Comparison of ENCODE assay signal across 8 cellular contexts in genomic region chr11:74634537-74634936, GRCh38. TPM values are rescaled to one million over a fixed set of nuclear protein-coding genes. Genes with fewer than 3 reads are reported as not detected.
DNase-seq lines count a peak whose midpoint lies in the region; ATAC-seq, FAIRE-seq and TF ChIP-seq lines count a peak whose summit lies in the region.

No MANE protein-coding gene starts in this region.

- no peaks in the 10 kb centered on the region for H3K27me3 ChIP-seq in bronchial epithelial cell (ENCODE audit: control insufficient read depth, insufficient read depth, low read length)

- H3K36me3 ChIP-seq in bronchial epithelial cell (ENCODE audit: control insufficient read depth, insufficient read depth, low read length), result peaks cover 2% of the 10 kb centered on the region

- peaks cover 69% of the 10 kb centered on the region for H3K36me3 Mint-ChIP-seq in activated CD8-positive, alpha-beta T cell treated with anti-CD3 and anti-CD28 coated beads, Interleukin-2, amount 10 ng/mL, durations not matched to agents 7 days and 5 days (ENCODE audit: low read depth)

- H3K9me3 Mint-ChIP-seq in activated CD8-positive, alpha-beta T cell treated with anti-CD3 and anti-CD28 coated beads, Interleukin-2, amount 10 ng/mL, durations not matched to agents 7 days and 5 days (ENCODE audit: insufficient read depth), result no peaks in the 10 kb centered on the region

- CTCF ChIA-PET in activated CD8-positive, alpha-beta T cell treated with anti-CD3 and anti-CD28 coated beads, Interleukin-2, amount 10 ng/mL, durations not matched to agents 7 days and 5 days (lab: Charles Lee), result no interaction called here

- TF ChIP-seq CTCF in bronchial epithelial cell (IDR thresholded peaks at IDR 0.05; ENCODE audit: insufficient read depth, low read length, severe bottlenecking), result peak; percentile 36
- no peak for TF ChIP-seq CTCF in lower leg skin (IDR thresholded peaks at IDR 0.05)

- DNase-seq in COLO829 (ENCODE audit: low spot score), result peak; percentile 53
- DNase-seq in LoVo (ENCODE audit: low spot score), result peak; percentile 57
- DNase-seq in bronchial epithelial cell (ENCODE audit: low read depth), result peak; percentile 96
- DNase-seq in lung microvascular endothelial cell (ENCODE audit: low read depth in 2 of 2), result peak; percentile 38 to 59
- no peak for DNase-seq in lower leg skin (ENCODE audit: low spot score in 2 of 2)
- DNase-seq in activated CD8-positive, alpha-beta T cell treated with anti-CD3 and anti-CD28 coated beads, Interleukin-2, amount 10 ng/mL, durations not matched to agents 7 days and 5 days, result no peak

- POLR2A ChIA-PET in activated CD8-positive, alpha-beta T cell treated with anti-CD3 and anti-CD28 coated beads, Interleukin-2, amount 10 ng/mL, durations not matched to agents 7 days and 5 days (lab: Charles Lee), result no interaction called here

- H3K4me3 ChIP-seq in bronchial epithelial cell (ENCODE audit: low read depth, low read length), result no peak overlapping the region
- H3K4me3 ChIP-seq in lower leg skin (ENCODE audit: low read depth, poor library complexity, severe bottlenecking), result no peak overlapping the region

- no peaks in the 10 kb centered on the region for H3K27me3 Mint-ChIP-seq in activated CD8-positive, alpha-beta T cell treated with anti-CD3 and anti-CD28 coated beads, Interleukin-2, amount 10 ng/mL, durations not matched to agents 7 days and 5 days (ENCODE audit: low read depth)

- ATAC-seq in GM18873 (IDR thresholded peaks at IDR 0.05; ENCODE audit: low FRiP score, unreplicated experiment), result no peak
- no peak for ATAC-seq in activated CD8-positive, alpha-beta T cell treated with anti-CD3 and anti-CD28 coated beads, Interleukin-2, amount 10 ng/mL, durations not matched to agents 7 days and 5 days
- no peak for ATAC-seq in HG03457 (IDR thresholded peaks at IDR 0.05; ENCODE audit: unreplicated experiment)

- peaks cover 7% of the 10 kb centered on the region for H3K4me1 Mint-ChIP-seq in activated CD8-positive, alpha-beta T cell treated with anti-CD3 and anti-CD28 coated beads, Interleukin-2, amount 10 ng/mL, durations not matched to agents 7 days and 5 days (ENCODE audit: low read depth)

- 35 to 50% methylated on average over 4 of the region's 4 CpGs for WGBS in lower leg skin, 2 donors

- peak; percentile 52 for FAIRE-seq in bronchial epithelial cell (lab: Jason Lieb, UNC)

- no peak for TF ChIP-seq POLR2A in lower leg skin (IDR thresholded peaks at IDR 0.05)

- H3K4me3 Mint-ChIP-seq in activated CD8-positive, alpha-beta T cell treated with anti-CD3 and anti-CD28 coated beads, Interleukin-2, amount 10 ng/mL, durations not matched to agents 7 days and 5 days, result no peak overlapping the region

- no peak overlapping the region for H3K27ac Mint-ChIP-seq in activated CD8-positive, alpha-beta T cell treated with anti-CD3 and anti-CD28 coated beads, Interleukin-2, amount 10 ng/mL, durations not matched to agents 7 days and 5 days

- intact Hi-C loops in lower leg skin (cut with DNase I; ENCODE audit: low total_unique reads), result loop anchor here (10.0 kb wide), 1 partner anchor 90 kb away; no protein-coding TSS in a partner anchor

RNA-seq across cellular contexts. Expression of gene POLD3, which starts 42.2 kb away (rescaled TPM):
- total RNA-seq in bronchial epithelial cell (5.0 and 7.2 TPM in 2 replicates), lung microvascular endothelial cell (7.5 and 8.3 TPM in 2 replicates), lower leg skin (10 to 100 TPM in 1 of 4 donors, 1 to 10 TPM in 3; 7.0 to 18.8 (median 9.4) TPM)
- total RNA-seq in activated CD8-positive, alpha-beta T cell treated with anti-CD3 and anti-CD28 coated beads, Interleukin-2, amount 10 ng/mL, durations not matched to agents 7 days and 5 days, result 10 to 100 TPM; 45.4 to 50.4 TPM

Comparison
In these comparisons a context has a peak if more than half of its experiments do, and no peak if none do; other contexts are left out.
1. DNase-seq: peak in COLO829 (single experiment), LoVo (single experiment), bronchial epithelial cell (single experiment) and lung microvascular endothelial cell (2 of 2); none in lower leg skin (0 of 2) and activated CD8-positive, alpha-beta T cell treated with anti-CD3 and anti-CD28 coated beads, Interleukin-2, amount 10 ng/mL, durations not matched to agents 7 days and 5 days (single experiment).